8 cellular contexts compared by ENCODE assay signal in genomic region chr20:44388466-44389023, GRCh38. TPM values are rescaled to one million over a fixed set of nuclear protein-coding genes. Genes with fewer than 3 reads are reported as not detected.
DNase-seq lines count a peak whose midpoint lies in the region; ATAC-seq and TF ChIP-seq lines count a peak whose summit lies in the region.

No MANE protein-coding gene starts in this region.

- ATAC-seq in HG03432 (IDR thresholded peaks at IDR 0.05; ENCODE audit: unreplicated experiment): peak; percentile 57
- no peak for ATAC-seq in HG03571 (IDR thresholded peaks at IDR 0.05; ENCODE audit: unreplicated experiment)

- TF ChIP-seq CTCF in epithelial cell of esophagus (IDR thresholded peaks at IDR 0.05; ENCODE audit: insufficient read depth, low read depth, low read length, missing control alignments): peak; percentile 78

- H3K4me3 ChIP-seq in epithelial cell of esophagus (ENCODE audit: low read length): no peak overlapping the region

- DNase-seq in ELR (ENCODE audit: low read depth): peak; percentile 90
- peak; percentile 43 for DNase-seq in NOMO-1 treated with dmso at 0.1 percent for 144 hours (lab: John Stamatoyannopoulos, UW; ENCODE audit: unreplicated experiment)
- peak; percentile 25 to 58 (median 42) for DNase-seq in activated CD8-positive, alpha-beta memory T cell treated with anti-CD3 and anti-CD28 coated beads for 48 hours (ENCODE audit: low read depth in 2 of 3, low spot score in 2 of 3)
- peak; percentile 81 for DNase-seq in epithelial cell of esophagus (ENCODE audit: low read depth)
- DNase-seq in mucosa of gallbladder (ENCODE audit: low spot score): peak; percentile 64
- peak; percentile 22 to 35 for DNase-seq in stimulated activated CD8-positive, alpha-beta memory T cell treated with anti-CD3 and anti-CD28 coated beads, Interleukin-7, amount 100 ng/mL, for 1 hour (ENCODE audit: low read depth in 2 of 2)

RNA-seq across cellular contexts. Expression of gene HNF4A, which starts 33.0 kb away (rescaled TPM):
- total RNA-seq in mucosa of gallbladder: 74.4 TPM

RNA-seq across cellular contexts. Expression of gene R3HDML, which starts 51.7 kb away (rescaled TPM):
- not detected for total RNA-seq in mucosa of gallbladder

Comparison
In these comparisons a context has a peak if more than half of its experiments do, and no peak if none do; other contexts are left out.
1. DNase-seq: peak in every context shown above with its lines; median percentile 90 in ELR; 81 in epithelial cell of esophagus; 64 in mucosa of gallbladder; 43 in NOMO-1 treated with dmso at 0.1 percent for 144 hours; 42 in activated CD8-positive, alpha-beta memory T cell treated with anti-CD3 and anti-CD28 coated beads for 48 hours; 28 in stimulated activated CD8-positive, alpha-beta memory T cell treated with anti-CD3 and anti-CD28 coated beads, Interleukin-7, amount 100 ng/mL, for 1 hour.